Comparison of ENCODE assay signal across 9 cellular contexts in genomic region chr4:30718021-30718888, GRCh38. TPM values are rescaled to one million over a fixed set of nuclear protein-coding genes. Genes with fewer than 3 reads are reported as not detected.
DNase-seq lines count a peak whose midpoint lies in the region; ATAC-seq and TF ChIP-seq lines count a peak whose summit lies in the region.
"Had no signal": no experiment of that assay in that cellular context is flagged by ENCODE, and none has a peak within 500 bp of the region (broad histone marks: within the 10 kb centered on the region; RNA-seq: fewer than 3 reads in every experiment).

No MANE protein-coding gene starts in this region.

- peak; percentile 55 for DNase-seq in NCI-H82 (lab: John Stamatoyannopoulos, UW)
- no peak for DNase-seq in NCI-H82 treated with DMSO at 0.1 percent for 48 hours (lab: John Stamatoyannopoulos, UW; ENCODE audit: unreplicated experiment)
- peak; percentile 42 for DNase-seq in NCI-H69 (lab: John Stamatoyannopoulos, UW)
- peak; percentile 44 for DNase-seq in epithelial cell of esophagus (ENCODE audit: low read depth)
- DNase-seq in midbrain (lab: John Stamatoyannopoulos, UW) = peak; percentile 44
- peak; percentile 57 for DNase-seq in uterus

- H3K4me3 ChIP-seq in epithelial cell of esophagus (ENCODE audit: low read length) (peak overlapping the region; percentile 70), uterus (peak overlapping the region; percentile 55 to 62)

- no peak for TF ChIP-seq CTCF in epithelial cell of esophagus (IDR thresholded peaks at IDR 0.05; ENCODE audit: insufficient read depth, low read depth, low read length, missing control alignments)
- TF ChIP-seq CTCF in uterus (IDR thresholded peaks at IDR 0.05) = peak in 1 of 4 experiments; percentile 36

- no peaks in the 10 kb centered on the region for H3K4me1 ChIP-seq in uterus

- peak overlapping the region; percentile 75 to 86 for H3K27ac ChIP-seq in uterus

- ATAC-seq in GM18867 (IDR thresholded peaks at IDR 0.05; ENCODE audit: unreplicated experiment) (no peak), HG03196 (IDR thresholded peaks at IDR 0.05; ENCODE audit: unreplicated experiment) (no peak)

- H3K27me3 ChIP-seq in uterus = no peaks in the 10 kb centered on the region

- intact Hi-C loops in uterus (cut with DNase I; ENCODE audit: low total_unique reads) = no loop called here

- no peaks in the 10 kb centered on the region for H3K9me3 ChIP-seq in uterus

- no peak for TF ChIP-seq POLR2A in uterus (IDR thresholded peaks at IDR 0.05)

- no peaks in the 10 kb centered on the region for H3K36me3 ChIP-seq in uterus

RNA-seq across cellular contexts. Expression of gene PCDH7, which starts 1.9 kb away (rescaled TPM):
- 100 to 1,000 TPM in 1 of 4 donors, 10 to 100 TPM in 3; 38.2 to 135 (median 62.6) TPM for total RNA-seq in uterus
- total RNA-seq: activated CD8-positive, alpha-beta memory T cell treated with anti-CD3 and anti-CD28 coated beads for 36 hours had no signal
